In the genomic region with DNA sequence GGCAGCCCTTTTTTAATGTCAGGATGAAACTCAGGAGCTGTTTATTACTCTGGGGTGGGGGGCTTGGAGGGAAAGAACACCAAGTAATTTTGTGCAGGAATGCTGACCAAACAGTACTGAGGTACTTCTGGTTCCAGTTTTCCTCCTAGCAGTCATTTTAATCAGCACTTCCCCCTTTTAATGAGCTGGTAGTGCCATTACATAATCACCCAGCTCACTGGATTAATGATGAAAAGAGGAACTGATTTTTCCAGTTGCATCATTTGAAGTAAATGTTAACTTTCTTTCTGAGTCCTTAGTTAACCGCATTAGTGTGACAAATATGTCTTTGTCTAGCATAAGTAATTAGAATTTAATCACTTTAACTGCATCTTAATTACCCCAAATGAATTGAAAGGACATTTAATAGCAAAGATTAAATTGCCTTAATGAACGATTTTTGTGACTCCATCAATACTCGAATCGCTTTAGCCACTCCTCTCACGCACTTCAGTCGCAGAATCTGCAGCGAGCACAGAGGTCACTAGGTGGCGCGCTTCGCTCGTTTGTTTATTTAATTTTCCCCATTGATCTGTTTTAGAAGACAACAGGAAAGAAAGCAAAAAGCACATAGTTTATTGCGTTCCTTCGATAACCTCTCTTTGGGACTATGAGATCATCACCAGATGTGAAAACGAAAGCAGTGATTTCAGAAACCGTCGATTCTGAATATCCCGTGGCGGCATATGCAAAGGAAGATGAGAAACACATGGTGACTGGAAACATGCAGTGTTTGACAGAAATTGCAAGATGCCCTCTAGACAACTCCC, we compare ENCODE assay signal across 9 cellular contexts. TPM values are rescaled to one million over a fixed set of nuclear protein-coding genes. Genes with fewer than 3 reads are reported as not detected.
DNase-seq lines count a peak whose midpoint lies in the region; ATAC-seq and TF ChIP-seq lines count a peak whose summit lies in the region.
"Had no signal": no experiment of that assay in that cellular context is flagged by ENCODE, and none has a peak within 500 bp of the region (broad histone marks: within the 10 kb centered on the region; RNA-seq: fewer than 3 reads in every experiment).

No MANE protein-coding gene starts in this region.

- peaks cover 16 to 36% (median 27%) of the 10 kb centered on the region in 4 donors for H3K4me1 ChIP-seq in stomach

- H3K27ac ChIP-seq in C4-2B: no peak overlapping the region
- no peak overlapping the region for H3K27ac ChIP-seq in stomach

- no peaks in the 10 kb centered on the region for H3K27me3 Mint-ChIP-seq in endothelial cell (ENCODE audit: unreplicated experiment)
- H3K27me3 Mint-ChIP-seq in naive thymus-derived CD8-positive, alpha-beta T cell: peaks cover 53 to 90% (median 72%) of the 10 kb centered on the region in 5 donors

- peaks cover 0 to 5% (median 0%) of the 10 kb centered on the region in 4 donors for H3K9me3 ChIP-seq in stomach

- no peak overlapping the region for H3K4me3 Mint-ChIP-seq in endothelial cell (ENCODE audit: unreplicated experiment)
- H3K4me3 Mint-ChIP-seq in naive thymus-derived CD8-positive, alpha-beta T cell: peak overlapping the region in 9 of 10 donors; percentile 38 to 77 (median 57)

- DNase-seq in NOMO-1 treated with dmso at 0.1 percent for 144 hours (lab: John Stamatoyannopoulos, UW; ENCODE audit: unreplicated experiment) (peak; percentile 78), endothelial cell (ENCODE audit: low spot score) (peak; percentile 71), stomach (peak; percentile 66)
- peak; percentile 19 for DNase-seq in activated CD8-positive, alpha-beta memory T cell treated with anti-CD3 and anti-CD28 coated beads, Interleukin-2, amount 50 U/mL, for 24 hours (ENCODE audit: extremely low read depth)
- peak in 9 of 10 donors; percentile 30 to 69 (median 52) for DNase-seq in naive thymus-derived CD8-positive, alpha-beta T cell

- POLR2A ChIA-PET in naive thymus-derived CD8-positive, alpha-beta T cell (lab: Charles Lee): no interaction called here

- H3K36me3 Mint-ChIP-seq in endothelial cell (ENCODE audit: low read depth, unreplicated experiment): no peaks in the 10 kb centered on the region
- H3K36me3 Mint-ChIP-seq in naive thymus-derived CD8-positive, alpha-beta T cell: no peaks in the 10 kb centered on the region

- peak overlapping the region in 3 of 4 donors; percentile 14 to 33 (median 19) for H3K4me3 ChIP-seq in stomach

- no peak for TF ChIP-seq EP300 in stomach (IDR thresholded peaks at IDR 0.05)

- H3K27ac Mint-ChIP-seq in endothelial cell (ENCODE audit: unreplicated experiment): no peak overlapping the region
- H3K27ac Mint-ChIP-seq in naive thymus-derived CD8-positive, alpha-beta T cell: no peak overlapping the region

- no peak for TF ChIP-seq POLR2A in stomach (IDR thresholded peaks at IDR 0.05)

- peak; percentile 72 for ATAC-seq in GM19035 (IDR thresholded peaks at IDR 0.05; ENCODE audit: unreplicated experiment)
- ATAC-seq in HG03378 (IDR thresholded peaks at IDR 0.05; ENCODE audit: unreplicated experiment): peak; percentile 76
- peak; percentile 68 to 76 for ATAC-seq in naive thymus-derived CD8-positive, alpha-beta T cell

- 6 to 8% (median 6%) methylated on average over 18 of the region's 18 CpGs for WGBS in stomach, 5 donors

- peaks cover 27% of the 10 kb centered on the region for H3K4me1 Mint-ChIP-seq in endothelial cell (ENCODE audit: unreplicated experiment)
- H3K4me1 Mint-ChIP-seq in naive thymus-derived CD8-positive, alpha-beta T cell: peaks cover 3 to 25% (median 19%) of the 10 kb centered on the region in 4 donors

- H3K27me3 ChIP-seq in stomach: peaks cover 20 to 100% (median 60%) of the 10 kb centered on the region in 3 donors

- no peaks in the 10 kb centered on the region for H3K36me3 ChIP-seq in stomach

- peak; percentile 96 for TF ChIP-seq CTCF in C4-2B (conservative IDR thresholded peaks at IDR 0.05)
- peak; percentile 82 for TF ChIP-seq CTCF in endothelial cell (IDR thresholded peaks at IDR 0.05; ENCODE audit: unreplicated experiment)
- TF ChIP-seq CTCF in stomach (IDR thresholded peaks at IDR 0.05): peak in 5 of 7 experiments; percentile 42 to 81 (median 65)

- H3K9me3 Mint-ChIP-seq in endothelial cell (ENCODE audit: unreplicated experiment): no peaks in the 10 kb centered on the region
- H3K9me3 Mint-ChIP-seq in naive thymus-derived CD8-positive, alpha-beta T cell: no peaks in the 10 kb centered on the region

- intact Hi-C loops in stomach (cut with DNase I; ENCODE audit: low total_unique reads): no loop called here

RNA-seq across cellular contexts. Expression of gene ONECUT1, which starts 9.8 kb away (rescaled TPM):
- total RNA-seq in endothelial cell (ENCODE audit: unreplicated experiment) (0.69 TPM), stomach (1 to 10 TPM in 1 of 5 donors, under 1 TPM in 1, not detected in 3; 0.18 to 1.2 TPM)
- not detected for total RNA-seq in naive thymus-derived CD8-positive, alpha-beta T cell
- not detected for polyA plus RNA-seq in naive thymus-derived CD8-positive, alpha-beta T cell
- polyA plus RNA-seq in stomach: not detected
- total RNA-seq: activated CD8-positive, alpha-beta memory T cell treated with anti-CD3 and anti-CD28 coated beads for 36 hours had no signal

Comparison
In these comparisons a context has a peak if more than half of its experiments do, and no peak if none do; other contexts are left out.
1. DNase-seq: peak in every context shown above with its lines; median percentile 78 in NOMO-1 treated with dmso at 0.1 percent for 144 hours; 71 in endothelial cell; 66 in stomach; 52 in naive thymus-derived CD8-positive, alpha-beta T cell; 19 in activated CD8-positive, alpha-beta memory T cell treated with anti-CD3 and anti-CD28 coated beads, Interleukin-2, amount 50 U/mL, for 24 hours.